In genomic region chr1:173470608-173471007, GRCh38 we compare ENCODE assay signal across 1 cellular context.
TF ChIP-seq lines count a peak whose summit lies in the region.

No MANE protein-coding gene starts in this region.

TF ChIP-seq in K562, 482 proteins besides CTCF, POLR2A, EP300 and RAD21 (continued from another document):
- no peak for TF ChIP-seq ZNF407 (IDR thresholded peaks at IDR 0.05; ENCODE audit: low read depth)
- no peak for TF ChIP-seq SREBF1 (IDR thresholded peaks at IDR 0.05; ENCODE audit: borderline replicate concordance, low read depth, low read length)
- peak; percentile 83 for TF ChIP-seq CEBPZ (IDR thresholded peaks at IDR 0.05; ENCODE audit: borderline replicate concordance, low read depth, low read length)
- TF ChIP-seq BACH1 (tag; IDR thresholded peaks at IDR 0.05) = no peak
- TF ChIP-seq TAF9B (IDR thresholded peaks at IDR 0.05; ENCODE audit: partially characterized antibody) = no peak
- no peak for TF ChIP-seq TARDBP (IDR thresholded peaks at IDR 0.05)
- no peak for TF ChIP-seq MTA1 (IDR thresholded peaks at IDR 0.05; ENCODE audit: borderline replicate concordance)
- no peak for TF ChIP-seq ILK (tag; IDR thresholded peaks at IDR 0.05; ENCODE audit: borderline replicate concordance, low read depth)
- TF ChIP-seq PREB (CRISPR knock-in tag; IDR thresholded peaks at IDR 0.05) = no peak
- no peak for TF ChIP-seq COPS2 (conservative IDR thresholded peaks at IDR 0.05)
- TF ChIP-seq SOX6 (IDR thresholded peaks at IDR 0.05) = no peak
- no peak for TF ChIP-seq RFX7 (CRISPR knock-in tag; IDR thresholded peaks at IDR 0.05)
- TF ChIP-seq ZNF23 (CRISPR knock-in tag; IDR thresholded peaks at IDR 0.05) = no peak
- TF ChIP-seq ZNF436 (CRISPR knock-in tag; IDR thresholded peaks at IDR 0.05) = no peak
- TF ChIP-seq TCF7 (IDR thresholded peaks at IDR 0.05; ENCODE audit: borderline replicate concordance) = no peak
- no peak for TF ChIP-seq SREBF2 (CRISPR knock-in tag; IDR thresholded peaks at IDR 0.05)
- TF ChIP-seq BCOR (IDR thresholded peaks at IDR 0.05) = no peak
- TF ChIP-seq HLTF (IDR thresholded peaks at IDR 0.05) = 0 out of 2 replicates have a peak, but pooled peaks have one; percentile 66
- TF ChIP-seq ZFP36 (IDR thresholded peaks at IDR 0.05; ENCODE audit: low read depth, low read length, partially characterized antibody) = peak; percentile 96
- no peak for TF ChIP-seq ETS2 (tag; IDR thresholded peaks at IDR 0.05; ENCODE audit: borderline replicate concordance, poor library complexity, severe bottlenecking)
- no peak for TF ChIP-seq BMI1 (IDR thresholded peaks at IDR 0.05; ENCODE audit: low read length)
- TF ChIP-seq CCNT2 (IDR thresholded peaks at IDR 0.05; ENCODE audit: borderline replicate concordance, extremely low read depth, insufficient read length, low read depth, low read length) = no peak
- peak in 1 of 2 experiments; percentile 35; a peak in 1 of 4 replicates for TF ChIP-seq TRIM24 (IDR thresholded peaks at IDR 0.05)
- no peak for TF ChIP-seq HNRNPH1 (optimal IDR thresholded peaks at IDR 0.05; ENCODE audit: low read depth, low read length)
- no peak for TF ChIP-seq SMAD1 (IDR thresholded peaks at IDR 0.05; ENCODE audit: low read depth, low read length, partially characterized antibody)
- TF ChIP-seq MTA2 (IDR thresholded peaks at IDR 0.05; ENCODE audit: low read depth) = no peak
- peak; percentile 82 for TF ChIP-seq CBX5 (IDR thresholded peaks at IDR 0.05; ENCODE audit: borderline replicate concordance, low read depth)
- TF ChIP-seq NFE2L1 (tag; IDR thresholded peaks at IDR 0.05; ENCODE audit: borderline replicate concordance, low read depth) = no peak
- no peak for TF ChIP-seq RBM15 (IDR thresholded peaks at IDR 0.05; ENCODE audit: insufficient read depth, low read length)
- TF ChIP-seq CBX3 (IDR thresholded peaks at IDR 0.05; ENCODE audit: borderline replicate concordance in 1 of 2, low read length in 2 of 2) = peak in 1 of 2 experiments; percentile 94; a peak in 2 of 3 replicates
